ENCODE assay signal across 21 cellular contexts in the genomic region with DNA sequence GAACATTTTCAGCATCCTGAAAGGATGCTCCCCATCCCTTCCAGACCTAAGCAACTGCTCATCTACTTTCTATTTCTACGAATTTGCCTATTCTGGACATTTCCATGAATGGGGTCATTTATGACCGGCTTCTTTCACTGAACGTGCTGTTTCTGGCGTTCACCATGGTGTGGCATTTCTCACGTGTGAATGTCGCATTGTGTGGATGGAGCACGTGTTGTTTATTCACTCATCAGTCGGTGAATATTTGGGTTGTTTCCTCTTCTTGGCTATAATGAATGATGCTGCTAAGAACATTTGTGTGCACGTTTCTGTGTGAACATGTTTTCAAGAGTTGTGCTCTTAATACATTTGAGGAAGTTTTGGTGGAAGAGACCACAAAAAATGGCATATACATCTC.
DNase-seq lines count a peak whose midpoint lies in the region; FAIRE-seq and TF ChIP-seq lines count a peak whose summit lies in the region.
"Had no signal": no experiment of that assay in that cellular context is flagged by ENCODE, and none has a peak within 500 bp of the region (broad histone marks: within the 10 kb centered on the region; RNA-seq: fewer than 3 reads in every experiment).

No MANE protein-coding gene starts in this region.

- no peaks in the 10 kb centered on the region for H3K79me1 ChIP-seq in H1 (ENCODE audit: low read depth, low read length)

- no peaks in the 10 kb centered on the region for H3K79me2 ChIP-seq in Karpas-422 (ENCODE audit: low read length)
- H3K79me2 ChIP-seq in H1 (ENCODE audit: control insufficient read depth in 1 of 2, insufficient read depth in 2 of 2, low read length in 2 of 2), result no peaks in the 10 kb centered on the region

- peak; percentile 58 for FAIRE-seq in H1 (lab: Jason Lieb, UNC)
- FAIRE-seq: G401.6, GM12892 had no signal

- TF ChIP-seq EP300 in H1 (IDR thresholded peaks at IDR 0.05; ENCODE audit: borderline replicate concordance in 1 of 2, low read depth in 2 of 2, low read length in 2 of 2), result no peak

- H3K9ac ChIP-seq in Karpas-422 (ENCODE audit: low read length), result no peak overlapping the region
- no peak overlapping the region for H3K9ac ChIP-seq in H1 (replicated peaks in 1 of 4; ENCODE audit: extremely low read depth in 1 of 4, low read depth in 3 of 4, low read length in 3 of 4)

- no peak overlapping the region for H2AK5ac ChIP-seq in H1 (ENCODE audit: low read depth, low read length)

- H4K20me1 ChIP-seq in Karpas-422 (ENCODE audit: insufficient read depth, low read depth, low read length) (no peaks in the 10 kb centered on the region), H1 (replicated peaks in 1 of 2; ENCODE audit: control insufficient read depth in 1 of 2, insufficient read depth in 2 of 2, low read length in 2 of 2) (no peaks in the 10 kb centered on the region)

- H3K18ac ChIP-seq in H1 (ENCODE audit: extremely low read depth, low read length), result no peak overlapping the region

- TF ChIP-seq CTCF in H1 (IDR thresholded peaks at IDR 0.05; ENCODE audit: control extremely low read depth in 1 of 3, insufficient read depth in 1 of 3, low read depth in 1 of 3, low read length in 3 of 3), result no peak
- TF ChIP-seq CTCF in foreskin fibroblast (IDR thresholded peaks at IDR 0.05; ENCODE audit: low read depth, low read length), result no peak
- TF ChIP-seq CTCF in left ventricle myocardium inferior (IDR thresholded peaks at IDR 0.05; ENCODE audit: borderline replicate concordance), result no peak

- intact Hi-C loops in left ventricle myocardium inferior (cut with micrococcal nuclease), result no loop called here

- no peak overlapping the region for H2BK20ac ChIP-seq in H1 (ENCODE audit: low read length)

- H2BK120ac ChIP-seq in H1 (replicated peaks; ENCODE audit: low read depth, low read length), result no peak overlapping the region

- H3K36me3 ChIP-seq in Karpas-422 (ENCODE audit: insufficient read depth, low read length), result no peaks in the 10 kb centered on the region
- no peaks in the 10 kb centered on the region for H3K36me3 ChIP-seq in H1 (ENCODE audit: control insufficient read depth in 2 of 4, insufficient read depth in 4 of 4, low read length in 3 of 4)
- H3K36me3 ChIP-seq in SJCRH30, result no peaks in the 10 kb centered on the region
- no peaks in the 10 kb centered on the region for H3K36me3 ChIP-seq in left ventricle myocardium inferior

- POLR2A ChIA-PET in H1 (lab: Charles Lee; ENCODE audit: partially characterized antibody), result no interaction called here

- H3K14ac ChIP-seq in H1 (ENCODE audit: insufficient read length), result no peak overlapping the region

- H2AFZ ChIP-seq in Karpas-422 (ENCODE audit: low read length) (no peak overlapping the region), H1 (ENCODE audit: low read length) (no peak overlapping the region)

- H2BK5ac ChIP-seq in H1 (ENCODE audit: low read depth, low read length), result no peak overlapping the region

- no peak overlapping the region for H2BK12ac ChIP-seq in H1 (ENCODE audit: low read depth, low read length)

- no peaks in the 10 kb centered on the region for H3K27me3 ChIP-seq in Karpas-422 (ENCODE audit: low read length)
- H3K27me3 ChIP-seq in H1 (replicated peaks in 1 of 4; ENCODE audit: control insufficient read depth in 3 of 4, extremely low read depth in 1 of 4, insufficient read depth in 3 of 4, low read length in 3 of 4), result no peaks in the 10 kb centered on the region
- H3K27me3 ChIP-seq in SJCRH30, result peaks cover 52% of the 10 kb centered on the region
- peaks cover 47% of the 10 kb centered on the region for H3K27me3 ChIP-seq in left ventricle myocardium inferior (ENCODE audit: low read depth)

- H2BK15ac ChIP-seq in H1 (ENCODE audit: low read length), result no peak overlapping the region

- peaks cover 11% of the 10 kb centered on the region for H3K4me1 ChIP-seq in Karpas-422 (ENCODE audit: low read length)
- peaks cover 0 to 6% (median 0%) of the 10 kb centered on the region in 4 experiments; a peak in 3 of 7 replicates for H3K4me1 ChIP-seq in H1 (replicated peaks in 1 of 4; ENCODE audit: control insufficient read depth in 3 of 4, insufficient read depth in 4 of 4, low read length in 3 of 4)
- no peaks in the 10 kb centered on the region for H3K4me1 ChIP-seq in SJCRH30
- no peaks in the 10 kb centered on the region for H3K4me1 ChIP-seq in left ventricle myocardium inferior
- H3K4me1 ChIP-seq: A549, Caco-2 had no signal

- H3K4me2 ChIP-seq in Karpas-422 (ENCODE audit: low read depth, low read length, poor library complexity, severe bottlenecking), result peak overlapping the region; percentile 16
- no peak overlapping the region for H3K4me2 ChIP-seq in H1 (ENCODE audit: insufficient read depth in 1 of 2, low read depth in 2 of 2, low read length in 2 of 2)
- H3K4me2 ChIP-seq: A549 had no signal

- no peak overlapping the region for H4K91ac ChIP-seq in H1 (replicated peaks; ENCODE audit: insufficient read length, low read length)

- no peak overlapping the region for H4K5ac ChIP-seq in H1 (ENCODE audit: insufficient read length, low read depth, low read length)

- H3K9me3 ChIP-seq in Karpas-422 (ENCODE audit: low read length) (no peaks in the 10 kb centered on the region), H1 (ENCODE audit: insufficient read depth in 2 of 2, low read depth in 1 of 2, low read length in 1 of 2) (no peaks in the 10 kb centered on the region; a peak in 1 of 4 replicates), SJCRH30 (replicated peaks) (no peaks in the 10 kb centered on the region), left ventricle myocardium inferior (replicated peaks) (no peaks in the 10 kb centered on the region)
- H3K9me3 ChIP-seq: A549, Caco-2 had no signal

- WGBS in H1 (ENCODE audit: extremely low coverage in 1 of 2, insufficient coverage in 1 of 2, insufficient read length in 1 of 2, insufficient replicate concordance in 2 of 2, low coverage in 1 of 2, low lambda C conversion rate in 2 of 2, missing lambda C conversion rate in 1 of 2), 2 experiments, result 85% methylated on average over 9 of the region's 9 CpGs; no CpG with 5 or more reads in 1 of the 2 experiments

- TF ChIP-seq RAD21 in H1 (IDR thresholded peaks at IDR 0.05 in 1 of 2, conservative IDR thresholded peaks at IDR 0.05 in 1 of 2; ENCODE audit: low read depth in 2 of 2, low read length in 2 of 2), result no peak

- CTCF ChIA-PET in H1 (lab: Charles Lee; ENCODE audit: partially characterized antibody), result interaction anchor here (0.6 to 1.6 kb wide), 4 partner anchors 9 to 711 kb away, joined by 3 to 5 read pairs (median 3); no protein-coding TSS in a partner anchor

- H3K4ac ChIP-seq in H1 (replicated peaks; ENCODE audit: insufficient read length, low read depth, low read length), result no peak overlapping the region

- H3K56ac ChIP-seq in H1 (replicated peaks; ENCODE audit: insufficient read length, low read depth, low read length), result no peak overlapping the region

- no peak overlapping the region for H3K27ac ChIP-seq in Karpas-422 (ENCODE audit: low read length)
- no peak overlapping the region for H3K27ac ChIP-seq in H1 (ENCODE audit: low read depth, low read length)
- H3K27ac ChIP-seq in SJCRH30, result no peak overlapping the region
- no peak overlapping the region for H3K27ac ChIP-seq in left ventricle myocardium inferior (replicated peaks)
- H3K27ac ChIP-seq: A549 had no signal

- no peak for TF ChIP-seq POLR2A in H1 (IDR thresholded peaks at IDR 0.05; ENCODE audit: control extremely low read depth in 1 of 2, low read depth in 2 of 2, low read length in 2 of 2)

- DNase-seq in COLO829 (ENCODE audit: low spot score) (peak; percentile 15), Karpas-422 (no peak), H1 (ENCODE audit: low read depth in 1 of 2, low spot score in 2 of 2) (no peak), islet precursor cell (peak; percentile 20), SJCRH30 (no peak), foreskin fibroblast (no peak), left ventricle myocardium inferior (no peak)
- no peak for DNase-seq in activated CD4-positive, alpha-beta T cell treated with anti-CD3 and anti-CD28 coated beads, Interleukin-2, amount 50 U/mL, for 48 hours
- DNase-seq: 8988T; ACHN; C1 segment of cervical spinal cord; Caco-2; CD4-positive, alpha-beta memory T cell; DMS153; DND-41; GOT3; H7; HCEC 1CT had no signal

- no peak overlapping the region for H3K23ac ChIP-seq in H1 (ENCODE audit: insufficient read length)

- no peaks in the 10 kb centered on the region for H3K9me2 ChIP-seq in Karpas-422 (replicated peaks; ENCODE audit: insufficient read depth, low read length)

- H3K23me2 ChIP-seq in H1 (ENCODE audit: low read depth, low read length), result no peaks in the 10 kb centered on the region

- H4K8ac ChIP-seq in H1 (ENCODE audit: extremely low read depth, insufficient read depth, low read length), result no peak overlapping the region

- no peak overlapping the region for H3K4me3 ChIP-seq in Karpas-422 (ENCODE audit: low read length)
- no peak overlapping the region for H3K4me3 ChIP-seq in H1 (ENCODE audit: extremely low read depth in 1 of 4, insufficient read depth in 2 of 4, low read depth in 3 of 4, low read length in 4 of 4)
- H3K4me3 ChIP-seq in SJCRH30, result no peak overlapping the region
- H3K4me3 ChIP-seq in foreskin fibroblast (ENCODE audit: low read depth in 1 of 2, low read length in 2 of 2), result no peak overlapping the region
- H3K4me3 ChIP-seq in left ventricle myocardium inferior, result no peak overlapping the region
- H3K4me3 ChIP-seq: A549 had no signal

TF ChIP-seq in H1, 55 proteins besides CTCF, POLR2A, EP300 and RAD21 (continues in another document):
- no peak for TF ChIP-seq ASH2L (IDR thresholded peaks at IDR 0.05; ENCODE audit: low read length)
- no peak for TF ChIP-seq KDM1A (IDR thresholded peaks at IDR 0.05; ENCODE audit: borderline replicate concordance, low read length)
- TF ChIP-seq, protein P1, sequence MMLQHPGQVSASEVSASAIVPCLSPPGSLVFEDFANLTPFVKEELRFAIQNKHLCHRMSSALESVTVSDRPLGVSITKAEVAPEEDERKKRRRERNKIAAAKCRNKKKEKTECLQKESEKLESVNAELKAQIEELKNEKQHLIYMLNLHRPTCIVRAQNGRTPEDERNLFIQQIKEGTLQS (IDR thresholded peaks at IDR 0.05; ENCODE audit: insufficient read depth, low read depth, low read length), result no peak
- TF ChIP-seq CREB1 (IDR thresholded peaks at IDR 0.05), result no peak
- TF ChIP-seq YY1 (IDR thresholded peaks at IDR 0.05; ENCODE audit: low read depth, low read length), result no peak
- no peak for TF ChIP-seq ZNF274 (IDR thresholded peaks at IDR 0.05; ENCODE audit: borderline replicate concordance, extremely low read depth, low read length)
- TF ChIP-seq PHF8 (conservative IDR thresholded peaks at IDR 0.05; ENCODE audit: low read depth, low read length), result no peak
- no peak for TF ChIP-seq SUZ12 (IDR thresholded peaks at IDR 0.05; ENCODE audit: low read length)
- no peak for TF ChIP-seq SIRT6 (IDR thresholded peaks at IDR 0.05; ENCODE audit: low read length)
- TF ChIP-seq POU5F1 (IDR thresholded peaks at IDR 0.05; ENCODE audit: low read depth, low read length), result no peak
- TF ChIP-seq, protein P2, sequence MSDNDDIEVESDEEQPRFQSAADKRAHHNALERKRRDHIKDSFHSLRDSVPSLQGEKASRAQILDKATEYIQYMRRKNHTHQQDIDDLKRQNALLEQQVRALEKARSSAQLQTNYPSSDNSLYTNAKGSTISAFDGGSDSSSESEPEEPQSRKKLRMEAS (IDR thresholded peaks at IDR 0.05), result no peak
- TF ChIP-seq EZH2 (IDR thresholded peaks at IDR 0.05; ENCODE audit: low read depth, low read length, severe bottlenecking), result no peak
- no peak for TF ChIP-seq TCF12 (IDR thresholded peaks at IDR 0.05; ENCODE audit: low read depth, low read length)

Comparison
In these comparisons a context has a peak if more than half of its experiments do, and no peak if none do; other contexts are left out.
1. DNase-seq: peak in COLO829 (single experiment) and islet precursor cell (single experiment); none in Karpas-422 (single experiment), H1 (0 of 2), SJCRH30 (0 of 2), activated CD4-positive, alpha-beta T cell treated with anti-CD3 and anti-CD28 coated beads, Interleukin-2, amount 50 U/mL, for 48 hours (0 of 2), foreskin fibroblast (0 of 2) and left ventricle myocardium inferior (single experiment).